In genomic region chr16:75860654-75861053, GRCh38 we compare ENCODE assay signal across 13 cellular contexts.
DNase-seq lines count a peak whose midpoint lies in the region; ATAC-seq and TF ChIP-seq lines count a peak whose summit lies in the region.
"Had no signal": no experiment of that assay in that cellular context is flagged by ENCODE, and none has a peak within 500 bp of the region (broad histone marks: within the 10 kb centered on the region; RNA-seq: fewer than 3 reads in every experiment).

No MANE protein-coding gene starts in this region.

- H2BK5ac ChIP-seq in neuronal stem cell (ENCODE audit: low read length), result no peak overlapping the region

- H4K8ac ChIP-seq in neuronal stem cell (ENCODE audit: low read depth, low read length), result no peak overlapping the region

- H2BK15ac ChIP-seq in neuronal stem cell (ENCODE audit: low read length), result no peak overlapping the region

- no peak overlapping the region for H2BK12ac ChIP-seq in neuronal stem cell (ENCODE audit: low read length)

- H3K27me3 ChIP-seq in neuronal stem cell (ENCODE audit: control insufficient read depth in 3 of 3, insufficient read depth in 3 of 3, low read depth in 1 of 3, low read length in 3 of 3) (peaks cover 0 to 6% (median 0%) of the 10 kb centered on the region in 3 experiments), Karpas-422 (ENCODE audit: low read length) (no peaks in the 10 kb centered on the region)

- in situ Hi-C loops in G401 (cut with HindIII; ENCODE audit: low sequenced_read_pairs), result no loop called here

- H3K18ac ChIP-seq in neuronal stem cell (ENCODE audit: low read length), result no peak overlapping the region

- H3K79me1 ChIP-seq in neuronal stem cell (ENCODE audit: low read depth, low read length), result no peaks in the 10 kb centered on the region

- no peak overlapping the region for H3K14ac ChIP-seq in neuronal stem cell (ENCODE audit: low read length)

- H3K79me2 ChIP-seq in Karpas-422 (ENCODE audit: low read length), result no peaks in the 10 kb centered on the region

- H2AK5ac ChIP-seq in neuronal stem cell (ENCODE audit: low read depth, low read length), result no peak overlapping the region

- H3K9ac ChIP-seq in neuronal stem cell (ENCODE audit: low read depth, low read length, poor library complexity) (no peak overlapping the region), Karpas-422 (ENCODE audit: low read length) (no peak overlapping the region)

- H4K20me1 ChIP-seq in Karpas-422 (ENCODE audit: insufficient read depth, low read depth, low read length), result no peaks in the 10 kb centered on the region

- H3K27ac ChIP-seq in neuronal stem cell (replicated peaks; ENCODE audit: low read length) (no peak overlapping the region), Karpas-422 (ENCODE audit: low read length) (no peak overlapping the region)

- TF ChIP-seq CTCF in fibroblast of mammary gland (conservative IDR thresholded peaks at IDR 0.05; ENCODE audit: control insufficient read depth, insufficient read depth, low read depth, low read length), result no peak

- H4K91ac ChIP-seq in neuronal stem cell (ENCODE audit: low read depth, low read length, poor library complexity), result no peak overlapping the region

- no peak for ATAC-seq in esophagus mucosa

- H3K36me3 ChIP-seq in neuronal stem cell (replicated peaks in 1 of 2; ENCODE audit: control insufficient read depth in 2 of 2, insufficient read depth in 2 of 2, low read length in 2 of 2), result no peaks in the 10 kb centered on the region
- H3K36me3 ChIP-seq in Karpas-422 (ENCODE audit: insufficient read depth, low read length), result no peaks in the 10 kb centered on the region

- H3K9me3 ChIP-seq in neuronal stem cell (replicated peaks in 1 of 2; ENCODE audit: control insufficient read depth in 2 of 2, insufficient read depth in 1 of 2, low read depth in 1 of 2, low read length in 2 of 2) (no peaks in the 10 kb centered on the region), Karpas-422 (ENCODE audit: low read length) (no peaks in the 10 kb centered on the region)

- H3K23ac ChIP-seq in neuronal stem cell (ENCODE audit: low read depth, low read length, poor library complexity), result no peak overlapping the region

- H3K4me1 ChIP-seq in neuronal stem cell (ENCODE audit: control insufficient read depth in 2 of 2, insufficient read depth in 1 of 2, low read depth in 1 of 2, low read length in 2 of 2) (peaks cover 5 to 10% of the 10 kb centered on the region in 2 donors), Karpas-422 (ENCODE audit: low read length) (no peaks in the 10 kb centered on the region)

- H3K9me2 ChIP-seq in Karpas-422 (replicated peaks; ENCODE audit: insufficient read depth, low read length), result no peaks in the 10 kb centered on the region

- no peak overlapping the region for H3K4ac ChIP-seq in neuronal stem cell (ENCODE audit: low read length)

- no peak overlapping the region for H2BK120ac ChIP-seq in neuronal stem cell (ENCODE audit: low read depth, low read length)

- WGBS in neuronal stem cell (ENCODE audit: extremely low coverage in 2 of 2, insufficient read length in 2 of 2, insufficient replicate concordance in 1 of 2), 2 donors, result no CpG with 5 or more reads among the region's 9 CpGs

- H3K4me3 ChIP-seq in fibroblast of mammary gland (ENCODE audit: control insufficient read depth, low read depth, low read length) (no peak overlapping the region), neuronal stem cell (ENCODE audit: low read length in 2 of 2) (peak overlapping the region in 1 of 2 donors; percentile 5), Karpas-422 (ENCODE audit: low read length) (no peak overlapping the region)

- no peak overlapping the region for H3K4me2 ChIP-seq in neuronal stem cell (ENCODE audit: insufficient read depth, low read length, poor library complexity, severe bottlenecking)
- no peak overlapping the region for H3K4me2 ChIP-seq in Karpas-422 (ENCODE audit: low read depth, low read length, poor library complexity, severe bottlenecking)

- DNase-seq in G401 (ENCODE audit: low spot score) (peak; percentile 82), NCI-H526 (lab: John Stamatoyannopoulos, UW) (peak; percentile 7 to 51), fibroblast of mammary gland (ENCODE audit: low read depth) (peak; percentile 21), neuronal stem cell (ENCODE audit: low spot score) (peak; percentile 56), NCI-H1694 treated with DMSO at 0.1 percent for 48 hours (lab: John Stamatoyannopoulos, UW) (no peak), AG08396 (ENCODE audit: low spot score) (no peak), Karpas-422 (no peak)
- DNase-seq: activated CD4-positive, alpha-beta T cell treated with anti-CD3 and anti-CD28 coated beads, Interleukin-2, amount 50 U/mL, for 1 hour; activated naive CD4-positive, alpha-beta T cell treated with anti-CD3 and anti-CD28 coated beads for 36 hours; effector memory CD4-positive, alpha-beta T cell; natural killer cell; stimulated activated CD4-positive, alpha-beta T cell treated with anti-CD3 and anti-CD28 coated beads, Interleukin-4, amount 100 ng/mL, for 24 hours had no signal

- H2AFZ ChIP-seq in neuronal stem cell (ENCODE audit: low read length) (peak overlapping the region; percentile 4), Karpas-422 (ENCODE audit: low read length) (no peak overlapping the region)

Comparison
In these comparisons a context has a peak if more than half of its experiments do, and no peak if none do; other contexts are left out.
1. DNase-seq: peak in G401 (single experiment), NCI-H526 (2 of 2), fibroblast of mammary gland (single experiment) and neuronal stem cell (single experiment); none in NCI-H1694 treated with DMSO at 0.1 percent for 48 hours (single experiment), AG08396 (single experiment) and Karpas-422 (single experiment).